Comparison of ENCODE assay signal across 9 cellular contexts in the genomic region with DNA sequence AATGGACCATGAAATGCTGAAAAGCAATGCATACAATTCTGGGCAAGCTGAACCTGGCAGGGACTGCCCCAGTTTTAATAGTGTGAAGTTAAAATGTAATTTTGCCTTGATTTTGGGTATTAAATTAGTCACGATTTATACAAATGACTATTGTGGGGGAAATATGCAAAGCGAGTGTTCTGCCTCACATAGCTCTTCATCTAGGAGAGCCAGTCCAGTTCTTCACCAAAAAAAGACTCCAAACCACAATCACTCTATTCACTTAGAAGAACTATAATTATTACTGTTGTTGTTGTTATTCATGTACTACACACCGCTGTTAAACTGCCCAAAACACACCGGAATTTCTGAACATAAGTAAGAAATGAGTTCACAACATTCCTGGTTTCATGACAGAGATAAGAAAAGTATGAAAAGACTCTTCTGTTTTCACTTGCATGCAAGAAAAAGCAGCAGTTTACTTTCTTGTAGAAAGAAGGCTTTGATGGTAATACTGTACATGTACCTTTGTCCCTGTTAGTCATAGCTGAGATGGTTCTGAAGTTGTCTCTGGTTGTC.
DNase-seq lines count a peak whose midpoint lies in the region; ATAC-seq and TF ChIP-seq lines count a peak whose summit lies in the region.
"Had no signal": no experiment of that assay in that cellular context is flagged by ENCODE, and none has a peak within 500 bp of the region (broad histone marks: within the 10 kb centered on the region; RNA-seq: fewer than 3 reads in every experiment).

No MANE protein-coding gene starts in this region.

- TF ChIP-seq POLR2A in gastroesophageal sphincter (IDR thresholded peaks at IDR 0.05), result no peak

- peaks cover 14% of the 10 kb centered on the region for H3K27me3 ChIP-seq in gastroesophageal sphincter

- peak; percentile 53 to 67 for DNase-seq in cardiac fibroblast (ENCODE audit: low read depth in 2 of 2)
- DNase-seq in activated CD8-positive, alpha-beta memory T cell treated with anti-CD3 and anti-CD28 coated beads, Interleukin-2, amount 50 U/mL, for 4 hours, result no peak
- no peak for DNase-seq in epidermal melanocyte (ENCODE audit: insufficient read length, low spot score)
- no peak for DNase-seq in stimulated activated CD4-positive, alpha-beta T cell treated with anti-CD3 and anti-CD28 coated beads, Interleukin-2, amount 100 ng/mL, for 48 hours
- DNase-seq: SHP77 had no signal

- no peaks in the 10 kb centered on the region for H3K4me1 ChIP-seq in gastroesophageal sphincter

- ATAC-seq in GM18498 (IDR thresholded peaks at IDR 0.05; ENCODE audit: unreplicated experiment), result peak; percentile 84
- peak; percentile 89 for ATAC-seq in GM19452 (IDR thresholded peaks at IDR 0.05; ENCODE audit: unreplicated experiment)
- peak; percentile 83 for ATAC-seq in HG03039 (IDR thresholded peaks at IDR 0.05; ENCODE audit: unreplicated experiment)
- ATAC-seq in gastroesophageal sphincter, result no peak

- no peak overlapping the region for H3K27ac ChIP-seq in gastroesophageal sphincter

- no peak for TF ChIP-seq CTCF in cardiac fibroblast (IDR thresholded peaks at IDR 0.05; ENCODE audit: low read depth, low read length)
- TF ChIP-seq CTCF in gastroesophageal sphincter (IDR thresholded peaks at IDR 0.05), result no peak

- TF ChIP-seq EP300 in gastroesophageal sphincter (IDR thresholded peaks at IDR 0.05), result no peak

- H3K4me3 ChIP-seq in cardiac fibroblast (replicated peaks in 1 of 2; ENCODE audit: low read depth in 2 of 2, low read length in 2 of 2) (no peak overlapping the region), gastroesophageal sphincter (no peak overlapping the region)

- H3K9me3 ChIP-seq in gastroesophageal sphincter, result no peaks in the 10 kb centered on the region

- 67 to 78% methylated on average over 4 of the region's 4 CpGs for WGBS in gastroesophageal sphincter (ENCODE audit: low coverage in 1 of 2), 2 donors

- no peaks in the 10 kb centered on the region for H3K36me3 ChIP-seq in gastroesophageal sphincter

Comparison
In these comparisons a context has a peak if more than half of its experiments do, and no peak if none do; other contexts are left out.
1. DNase-seq: peak in cardiac fibroblast (2 of 2); none in activated CD8-positive, alpha-beta memory T cell treated with anti-CD3 and anti-CD28 coated beads, Interleukin-2, amount 50 U/mL, for 4 hours (single experiment), epidermal melanocyte (single experiment) and stimulated activated CD4-positive, alpha-beta T cell treated with anti-CD3 and anti-CD28 coated beads, Interleukin-2, amount 100 ng/mL, for 48 hours (0 of 2).